ENCODE assay signal across 14 cellular contexts in the genomic region with DNA sequence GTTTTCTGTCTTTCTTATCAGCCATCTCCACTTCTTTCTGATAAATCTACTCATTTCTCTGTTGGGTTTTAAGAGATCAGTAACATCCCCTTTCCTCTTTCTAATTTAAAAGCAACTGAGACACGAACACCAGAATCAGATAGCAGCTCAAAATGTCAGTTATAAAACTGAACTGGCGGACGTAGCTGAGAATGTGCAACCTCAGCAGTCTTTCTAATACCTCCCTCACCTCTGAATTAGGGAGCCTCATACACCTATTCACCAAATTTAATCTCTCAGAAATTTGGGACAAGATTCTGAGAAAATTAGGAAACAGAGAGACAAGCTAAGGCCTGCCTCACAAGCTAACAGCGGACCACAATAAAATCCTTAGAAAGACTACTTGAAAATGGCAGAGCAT. TPM values are rescaled to one million over a fixed set of nuclear protein-coding genes. Genes with fewer than 3 reads are reported as not detected.
A peak's percentile ranks its signal among the peaks of the same experiment; 100 is the strongest.
DNase-seq lines count a peak whose midpoint lies in the region; ATAC-seq and TF ChIP-seq lines count a peak whose summit lies in the region.
"Had no signal": no experiment of that assay in that cellular context is flagged by ENCODE, and none has a peak within 500 bp of the region (broad histone marks: within the 10 kb centered on the region; RNA-seq: fewer than 3 reads in every experiment).

No MANE protein-coding gene starts in this region.

- H3K4me1 Mint-ChIP-seq in activated T-helper 2 cell treated with anti-CD3 and anti-CD28 coated beads, Interferon-gamma antibody, Interleukin-2, Interleukin-4, amounts not matched to agents 10 μg/mL and 5 μg/mL and 100 μg/mL, durations not matched to agents 14 hours and 24 hours and 36 hours (ENCODE audit: low read depth): peaks cover 39% of the 10 kb centered on the region

- H2AFZ ChIP-seq in ACC112 (ENCODE audit: low read length, unreplicated experiment): peak overlapping the region; percentile 11
- H2AFZ ChIP-seq: GM23338 had no signal

- H3K9me3 ChIP-seq in esophagus squamous epithelium: no peaks in the 10 kb centered on the region
- H3K9me3 ChIP-seq: BLaER1 had no signal

- intact Hi-C loops in activated T-helper 2 cell treated with anti-CD3 and anti-CD28 coated beads, Interferon-gamma antibody, Interleukin-2, Interleukin-4, amounts not matched to agents 10 μg/mL and 5 μg/mL and 100 μg/mL, durations not matched to agents 14 hours and 24 hours and 36 hours (cut with micrococcal nuclease): no loop called here
- intact Hi-C loops in esophagus squamous epithelium (cut with DNase I): no loop called here

- H3K4me3 Mint-ChIP-seq in activated T-helper 2 cell treated with anti-CD3 and anti-CD28 coated beads, Interferon-gamma antibody, Interleukin-2, Interleukin-4, amounts not matched to agents 10 μg/mL and 5 μg/mL and 100 μg/mL, durations not matched to agents 14 hours and 24 hours and 36 hours (ENCODE audit: low read depth): no peak overlapping the region
- H3K4me3 Mint-ChIP-seq: CD14-positive monocyte; CD4-positive, alpha-beta memory T cell; GM23338 had no signal

- 47 to 60% methylated on average over 4 of the region's 4 CpGs for WGBS in esophagus squamous epithelium, 2 donors

- no peaks in the 10 kb centered on the region for H3K9me3 Mint-ChIP-seq in activated T-helper 2 cell treated with anti-CD3 and anti-CD28 coated beads, Interferon-gamma antibody, Interleukin-2, Interleukin-4, amounts not matched to agents 10 μg/mL and 5 μg/mL and 100 μg/mL, durations not matched to agents 14 hours and 24 hours and 36 hours
- H3K9me3 Mint-ChIP-seq: CD14-positive monocyte; CD4-positive, alpha-beta memory T cell; GM23338 had no signal

- H3K36me3 Mint-ChIP-seq in activated T-helper 2 cell treated with anti-CD3 and anti-CD28 coated beads, Interferon-gamma antibody, Interleukin-2, Interleukin-4, amounts not matched to agents 10 μg/mL and 5 μg/mL and 100 μg/mL, durations not matched to agents 14 hours and 24 hours and 36 hours (ENCODE audit: low read depth): no peaks in the 10 kb centered on the region
- H3K36me3 Mint-ChIP-seq: CD14-positive monocyte; CD4-positive, alpha-beta memory T cell had no signal

- no peak for TF ChIP-seq POLR2A in esophagus squamous epithelium (IDR thresholded peaks at IDR 0.05)

- H3K4me3 ChIP-seq in ACC112 (ENCODE audit: low read depth, low read length): no peak overlapping the region
- no peak overlapping the region for H3K4me3 ChIP-seq in esophagus squamous epithelium
- H3K4me3 ChIP-seq: BLaER1, GM23338 had no signal

- H3K27me3 ChIP-seq in ACC112 (ENCODE audit: insufficient read depth, low read length): no peaks in the 10 kb centered on the region
- no peaks in the 10 kb centered on the region for H3K27me3 ChIP-seq in esophagus squamous epithelium

- no peaks in the 10 kb centered on the region for H3K79me2 ChIP-seq in ACC112 (ENCODE audit: control insufficient read depth, insufficient read depth, low read length, unreplicated experiment)

- no peak for TF ChIP-seq CTCF in esophagus squamous epithelium (IDR thresholded peaks at IDR 0.05)

- H3K27ac Mint-ChIP-seq in activated T-helper 2 cell treated with anti-CD3 and anti-CD28 coated beads, Interferon-gamma antibody, Interleukin-2, Interleukin-4, amounts not matched to agents 10 μg/mL and 5 μg/mL and 100 μg/mL, durations not matched to agents 14 hours and 24 hours and 36 hours: peak overlapping the region; percentile 28
- H3K27ac Mint-ChIP-seq: CD14-positive monocyte; CD4-positive, alpha-beta memory T cell; GM23338 had no signal

- H3K27ac ChIP-seq in ACC112 (ENCODE audit: low read depth, low read length): no peak overlapping the region
- H3K27ac ChIP-seq in esophagus squamous epithelium: peak overlapping the region in 1 of 4 donors; percentile 13
- H3K27ac ChIP-seq: BLaER1 had no signal

- H3K36me3 ChIP-seq in ACC112 (ENCODE audit: insufficient read depth, low read length): no peaks in the 10 kb centered on the region
- H3K36me3 ChIP-seq in esophagus squamous epithelium: no peaks in the 10 kb centered on the region
- H3K36me3 ChIP-seq: BLaER1 had no signal

- in situ Hi-C loops in KBM-7 (cut with MboI; ENCODE audit: low pct_unique_long_range_greater_than_20kb, low sequenced_read_pairs): no loop called here

- DNase-seq in KBM-7: peak; percentile 18
- no peak for DNase-seq in activated T-helper 2 cell treated with anti-CD3 and anti-CD28 coated beads, Interferon-gamma antibody, Interleukin-2, Interleukin-4, amounts not matched to agents 10 μg/mL and 5 μg/mL and 100 μg/mL, durations not matched to agents 14 hours and 24 hours and 36 hours (ENCODE audit: low spot score)
- no peak for DNase-seq in esophagus squamous epithelium (lab: John Stamatoyannopoulos, UW)
- DNase-seq: CD4-positive, alpha-beta memory T cell; DMS153; DMS79; GDM1; HCEC 1CT had no signal

- H3K27me3 Mint-ChIP-seq in activated T-helper 2 cell treated with anti-CD3 and anti-CD28 coated beads, Interferon-gamma antibody, Interleukin-2, Interleukin-4, amounts not matched to agents 10 μg/mL and 5 μg/mL and 100 μg/mL, durations not matched to agents 14 hours and 24 hours and 36 hours (ENCODE audit: low read depth): no peaks in the 10 kb centered on the region

- ATAC-seq in HG03469 (IDR thresholded peaks at IDR 0.05; ENCODE audit: unreplicated experiment): no peak
- ATAC-seq in GM21360 (IDR thresholded peaks at IDR 0.05; ENCODE audit: unreplicated experiment): no peak
- ATAC-seq: GM23338 had no signal

- H3K4me1 ChIP-seq in ACC112 (ENCODE audit: control insufficient read depth, insufficient read depth, low read length, unreplicated experiment): peaks cover 3% of the 10 kb centered on the region
- H3K4me1 ChIP-seq in esophagus squamous epithelium: peaks cover 0 to 14% (median 0%) of the 10 kb centered on the region in 3 donors
- H3K4me1 ChIP-seq: BLaER1 had no signal

RNA-seq across cellular contexts. Expression of gene ACSL4, which starts 52.0 kb away (rescaled TPM):
- total RNA-seq in activated T-helper 2 cell treated with anti-CD3 and anti-CD28 coated beads, Interferon-gamma antibody, Interleukin-2, Interleukin-4, amounts not matched to agents 10 μg/mL and 5 μg/mL and 100 μg/mL, durations not matched to agents 14 hours and 24 hours and 36 hours: 101 and 102 TPM in 2 replicates
- 10 to 100 TPM; 11.6 to 48.1 (median 33.4) TPM for total RNA-seq in esophagus squamous epithelium
